In the genomic region with DNA sequence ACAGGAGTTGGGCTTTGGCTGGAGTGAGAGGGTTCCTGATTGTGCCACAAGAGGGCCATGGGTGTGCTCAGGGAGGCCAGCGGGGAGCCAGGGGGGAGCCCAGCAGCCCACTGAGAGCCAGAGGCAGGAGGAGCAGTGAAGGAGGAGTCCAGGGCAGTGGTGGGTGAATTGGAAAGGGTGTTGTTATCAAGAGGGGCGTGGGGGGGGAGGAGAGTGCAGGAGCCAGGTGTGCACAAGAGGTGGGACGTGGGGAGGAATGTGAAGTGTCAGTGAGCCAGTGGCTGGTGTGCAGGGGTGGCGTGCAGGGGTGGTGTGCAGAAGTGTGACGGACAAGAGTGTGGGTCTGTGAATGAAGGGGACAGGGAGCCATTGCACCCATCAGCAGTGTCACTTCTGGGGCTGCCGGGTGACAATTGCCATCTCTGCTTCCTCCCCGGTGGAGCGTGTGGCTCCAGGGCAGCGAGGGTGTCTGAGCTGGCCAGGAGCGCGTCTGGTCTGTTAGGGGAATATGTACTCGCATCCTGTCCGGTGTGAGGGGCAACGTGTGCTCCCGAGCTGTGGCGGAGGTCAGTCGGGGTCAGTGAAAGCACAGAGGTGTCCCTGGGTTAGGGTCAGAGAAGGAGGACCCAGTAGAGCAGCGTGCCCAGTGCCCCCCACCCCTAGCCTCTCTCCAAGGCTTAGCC, we compare ENCODE assay signal across 8 cellular contexts. TPM values are rescaled to one million over a fixed set of nuclear protein-coding genes. Genes with fewer than 3 reads are reported as not detected.
A peak's percentile ranks its signal among the peaks of the same experiment; 100 is the strongest.
DNase-seq lines count a peak whose midpoint lies in the region; ATAC-seq and TF ChIP-seq lines count a peak whose summit lies in the region.

No MANE protein-coding gene starts in this region.

- in situ Hi-C loops in GM23248 (cut with MboI): no loop called here

- peak overlapping the region; percentile 81 for H3K4me3 ChIP-seq in GM23248
- H3K4me3 ChIP-seq in SU-DHL-6 (ENCODE audit: insufficient read depth, low read length, poor library complexity, severe bottlenecking): no peak overlapping the region

- H3K9me3 ChIP-seq in GM23248 (ENCODE audit: low read depth) (no peaks in the 10 kb centered on the region), SU-DHL-6 (ENCODE audit: insufficient read depth, low read length) (no peaks in the 10 kb centered on the region)

- no peaks in the 10 kb centered on the region for H3K27me3 ChIP-seq in GM23248 (replicated peaks; ENCODE audit: insufficient read depth)
- no peaks in the 10 kb centered on the region for H3K27me3 ChIP-seq in SU-DHL-6 (ENCODE audit: low read length)

- H2AFZ ChIP-seq in GM23248 (no peak overlapping the region), SU-DHL-6 (ENCODE audit: low read depth, low read length, severe bottlenecking) (no peak overlapping the region)

- H3K4me1 ChIP-seq in GM23248 (ENCODE audit: insufficient read depth): peaks cover 57% of the 10 kb centered on the region

- 12 to 13% methylated on average over 16 to 18 of the region's 18 CpGs for WGBS in GM23248 (ENCODE audit: low coverage in 1 of 2, low lambda C conversion rate in 2 of 2, missing lambda C conversion rate in 2 of 2), 2 experiments

- H3K27ac ChIP-seq in GM23248: peak overlapping the region; percentile 98
- no peak overlapping the region for H3K27ac ChIP-seq in SU-DHL-6 (ENCODE audit: low read depth, low read length)

- H3K4me2 ChIP-seq in GM23248 (ENCODE audit: unreplicated experiment) (peak overlapping the region; percentile 85), SU-DHL-6 (ENCODE audit: low read depth, low read length, poor library complexity, severe bottlenecking) (no peak overlapping the region)

- no peaks in the 10 kb centered on the region for H3K9me2 ChIP-seq in GM23248 (ENCODE audit: insufficient read depth)
- no peaks in the 10 kb centered on the region for H3K9me2 ChIP-seq in SU-DHL-6 (replicated peaks; ENCODE audit: insufficient read depth, low read length)

- H3K36me3 ChIP-seq in GM23248 (ENCODE audit: low read depth): 0 out of 2 replicates have a peak, but pooled peaks cover 5% of the 10 kb centered on the region
- no peaks in the 10 kb centered on the region for H3K36me3 ChIP-seq in SU-DHL-6 (ENCODE audit: low read length)

- H3F3A ChIP-seq in GM23248 (ENCODE audit: insufficient read depth) (peaks cover 19% of the 10 kb centered on the region), SU-DHL-6 (ENCODE audit: insufficient read depth) (no peaks in the 10 kb centered on the region)

- H3K9ac ChIP-seq in GM23248: peak overlapping the region; percentile 100
- H3K9ac ChIP-seq in SU-DHL-6 (ENCODE audit: low read length): no peak overlapping the region

- ATAC-seq in HG03097 (IDR thresholded peaks at IDR 0.05; ENCODE audit: low FRiP score, unreplicated experiment) (no peak), HG03175 (IDR thresholded peaks at IDR 0.05; ENCODE audit: unreplicated experiment) (no peak)

- DNase-seq in AG09319 (ENCODE audit: extremely low read depth, low read depth) (no peak), GM23248 (peak; percentile 86), epidermal melanocyte (ENCODE audit: insufficient read length, low spot score) (peak; percentile 71), myocyte (ENCODE audit: low read depth) (peak; percentile 54), GOT3 (lab: John Stamatoyannopoulos, UW) (no peak)

- peaks cover 19% of the 10 kb centered on the region for H4K20me1 ChIP-seq in GM23248 (ENCODE audit: insufficient read depth)
- no peaks in the 10 kb centered on the region for H4K20me1 ChIP-seq in SU-DHL-6 (ENCODE audit: low read depth, low read length)

- H3K79me2 ChIP-seq in GM23248 (ENCODE audit: insufficient read depth) (peaks cover 61% of the 10 kb centered on the region), SU-DHL-6 (ENCODE audit: insufficient read depth, low read length) (no peaks in the 10 kb centered on the region)

- peak; percentile 57 for TF ChIP-seq CTCF in AG09319 (IDR thresholded peaks at IDR 0.05; ENCODE audit: low read depth, low read length)
- TF ChIP-seq CTCF in SU-DHL-6 (IDR thresholded peaks at IDR 0.05; ENCODE audit: insufficient read depth, low read length, poor library complexity, severe bottlenecking): peak; percentile 31

RNA-seq across cellular contexts. Expression of a gene that starts 1.7 kb away (rescaled TPM):
- 33.0 and 39.1 TPM in 2 replicates for total RNA-seq in GM23248 (2014; rRNA removed; shearing (Covaris generic))
- 20.0 and 21.1 TPM in 2 replicates for polyA plus RNA-seq in GM23248 (2016; fragmentation: Nextera tagmentation; extraction: Ambion mirVana)
- total RNA-seq in myocyte: 3.3 and 6.8 TPM in 2 replicates
- 13.6 TPM for polyA plus RNA-seq in myocyte (2012)

RNA-seq across cellular contexts. Expression of a gene that starts 18.3 kb away (rescaled TPM):
- total RNA-seq in GM23248 (2014; rRNA removed; shearing (Covaris generic)): 86.6 and 109 TPM in 2 replicates
- polyA plus RNA-seq in GM23248 (2016; fragmentation: Nextera tagmentation; extraction: Ambion mirVana): 121 and 136 TPM in 2 replicates
- total RNA-seq in myocyte: 105 and 115 TPM in 2 replicates
- 188 TPM for polyA plus RNA-seq in myocyte (2012)

RNA-seq across cellular contexts. Expression of a gene that starts 20.1 kb away (rescaled TPM):
- 0.51 and 4.6 TPM in 2 replicates for total RNA-seq in GM23248 (2014; rRNA removed; shearing (Covaris generic))
- 3.9 and 5.7 TPM in 2 replicates for polyA plus RNA-seq in GM23248 (2016; fragmentation: Nextera tagmentation; extraction: Ambion mirVana)
- total RNA-seq in myocyte: 5.5 and 8.1 TPM in 2 replicates
- polyA plus RNA-seq in myocyte (2012): 12.4 TPM

RNA-seq across cellular contexts. Expression of a gene that starts 30.0 kb away (rescaled TPM):
- 140 and 172 TPM in 2 replicates for total RNA-seq in GM23248 (2014; rRNA removed; shearing (Covaris generic))
- polyA plus RNA-seq in GM23248 (2016; fragmentation: Nextera tagmentation; extraction: Ambion mirVana): 207 and 222 TPM in 2 replicates
- 229 and 241 TPM in 2 replicates for total RNA-seq in myocyte
- 169 TPM for polyA plus RNA-seq in myocyte (2012)

RNA-seq across cellular contexts. Expression of a gene that starts 32.2 kb away (rescaled TPM):
- total RNA-seq in GM23248 (2014; rRNA removed; shearing (Covaris generic)): not detected in 2 replicates
- polyA plus RNA-seq in GM23248 (2016; fragmentation: Nextera tagmentation; extraction: Ambion mirVana): 0.25 TPM in 1 of 2 replicates, not detected in the other
- not detected in 2 replicates for total RNA-seq in myocyte
- 2.2 TPM for polyA plus RNA-seq in myocyte (2012)

Comparison
In these comparisons a context has a peak if more than half of its experiments do, and no peak if none do; other contexts are left out.
1. DNase-seq: peak in GM23248 (single experiment), epidermal melanocyte (single experiment) and myocyte (single experiment); none in AG09319 (single experiment) and GOT3 (single experiment).